ENCODE assay signal across 8 cellular contexts in genomic region chr1:58768971-58769808, GRCh38. TPM values are rescaled to one million over a fixed set of nuclear protein-coding genes. Genes with fewer than 3 reads are reported as not detected.
DNase-seq lines count a peak whose midpoint lies in the region; ATAC-seq lines count a peak whose summit lies in the region.

No MANE protein-coding gene starts in this region.

- DNase-seq in Caki2 (ENCODE audit: low read depth) (peak; percentile 33), LHCN-M2 (ENCODE audit: low read depth) (peak; percentile 75), T-helper 17 cell (peak; percentile 20 to 28 (median 26)), cerebellum (ENCODE audit: low spot score) (peak; percentile 50), kidney tubule cell (ENCODE audit: low spot score) (peak; percentile 61), NOMO-1 (lab: John Stamatoyannopoulos, UW; ENCODE audit: unreplicated experiment in 2 of 2) (no peak)
- peak; percentile 25 for DNase-seq in stimulated activated CD8-positive, alpha-beta memory T cell treated with anti-CD3 and anti-CD28 coated beads, Interleukin-15, amount 100 ng/mL, for 24 hours (ENCODE audit: low read depth)

- H3K36me3 Mint-ChIP-seq in T-helper 17 cell (ENCODE audit: low read depth), result no peaks in the 10 kb centered on the region

- no peaks in the 10 kb centered on the region for H3K9me3 ChIP-seq in T-helper 17 cell (ENCODE audit: control insufficient read depth, low read length, poor library complexity, severe bottlenecking)

- H3K4me3 Mint-ChIP-seq in T-helper 17 cell, result no peak overlapping the region

- peaks cover 9% of the 10 kb centered on the region for H3K27me3 Mint-ChIP-seq in T-helper 17 cell

- H3K4me1 Mint-ChIP-seq in T-helper 17 cell, result peaks cover 8% of the 10 kb centered on the region

- in situ Hi-C loops in Caki2 (cut with HindIII; ENCODE audit: low pct_unique_long_range_greater_than_20kb, low sequenced_read_pairs), result no loop called here

- ATAC-seq in T-helper 17 cell (no peak), GM19467 (IDR thresholded peaks at IDR 0.05; ENCODE audit: unreplicated experiment) (no peak)

- H3K27ac Mint-ChIP-seq in T-helper 17 cell, result no peak overlapping the region

RNA-seq across cellular contexts. Expression of gene JUN, which starts 14.7 kb away (rescaled TPM):
- 44.5 and 46.7 TPM in 2 replicates for total RNA-seq in Caki2 (2014; rRNA removed; shearing (Covaris generic); ENCODE audit: low replicate concordance)
- total RNA-seq in LHCN-M2 (2014; rRNA removed), result 63.7 and 79.8 TPM in 2 replicates
- 38.9 TPM for polyA plus RNA-seq in LHCN-M2 (2012)
- total RNA-seq in T-helper 17 cell, result 1,000 to 10,000 TPM; 1,878 to 2,007 TPM
- total RNA-seq in cerebellum, result 51.2 TPM

Comparison
In these comparisons a context has a peak if more than half of its experiments do, and no peak if none do; other contexts are left out.
1. DNase-seq: peak in Caki2 (single experiment), LHCN-M2 (single experiment), T-helper 17 cell (3 of 3), cerebellum (single experiment), kidney tubule cell (single experiment) and stimulated activated CD8-positive, alpha-beta memory T cell treated with anti-CD3 and anti-CD28 coated beads, Interleukin-15, amount 100 ng/mL, for 24 hours (single experiment); none in NOMO-1 (0 of 2).
2. RNA of gene JUN, which starts 14.7 kb away (total RNA-seq): 1,878 to 2,007 TPM in T-helper 17 cell; 63.7 to 79.8 TPM in LHCN-M2, 51.2 TPM in cerebellum (single experiment) and 44.5 to 46.7 TPM in Caki2; every median in the first group is over 10 times any median in the second.